Comparison of ENCODE assay signal across 22 cellular contexts in the genomic region with DNA sequence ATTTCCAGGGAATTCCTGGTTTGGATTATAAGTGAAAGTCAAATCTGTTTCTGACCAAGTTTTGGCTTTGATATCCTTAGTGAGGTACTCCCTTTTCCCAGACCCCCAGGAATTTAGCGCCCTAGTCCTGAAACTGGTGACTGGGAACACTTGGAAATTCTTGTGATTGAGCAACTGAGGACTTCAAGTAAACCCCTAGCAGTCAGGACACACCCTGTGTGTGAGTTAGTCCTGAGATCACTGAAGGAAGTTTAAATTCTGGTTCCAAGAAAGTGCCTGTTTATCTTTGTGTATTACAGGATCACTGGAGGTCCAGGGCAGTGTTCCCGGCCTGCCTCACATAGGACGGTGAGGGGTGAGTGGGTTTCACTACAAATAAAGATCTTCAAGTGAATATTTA.
A peak's percentile ranks its signal among the peaks of the same experiment; 100 is the strongest.
DNase-seq lines count a peak whose midpoint lies in the region; ATAC-seq and TF ChIP-seq lines count a peak whose summit lies in the region.
"Had no signal": no experiment of that assay in that cellular context is flagged by ENCODE, and none has a peak within 500 bp of the region (broad histone marks: within the 10 kb centered on the region; RNA-seq: fewer than 3 reads in every experiment).

No MANE protein-coding gene starts in this region.

- intact Hi-C loops in mammary epithelial cell (cut with micrococcal nuclease), result no loop called here

- no peaks in the 10 kb centered on the region for H3K79me2 ChIP-seq in mammary epithelial cell (ENCODE audit: insufficient read depth, low read length)

- no peak overlapping the region for H3K9ac ChIP-seq in mammary epithelial cell (ENCODE audit: insufficient read depth, low read length)

- no peaks in the 10 kb centered on the region for H4K20me1 ChIP-seq in mammary epithelial cell (ENCODE audit: insufficient read depth, low read length)

- peak; percentile 49 for DNase-seq in EH (ENCODE audit: low read depth)
- peak; percentile 53 for DNase-seq in mammary epithelial cell
- DNase-seq in skeletal muscle cell (ENCODE audit: low read depth), result peak; percentile 70
- DNase-seq in stimulated activated CD4-positive, alpha-beta T cell treated with anti-CD3 and anti-CD28 coated beads, Interleukin-12 subunit alpha, Interleukin-12 subunit beta, amount 100 ng/mL, for 4 hours, result no peak
- DNase-seq in globus pallidus (ENCODE audit: low spot score), result no peak
- DNase-seq in NCI-H69 (lab: John Stamatoyannopoulos, UW), result no peak
- DNase-seq: activated CD4-positive, CD25-positive, alpha-beta regulatory T cell treated with anti-CD3 and anti-CD28 coated beads, Interleukin-2, amount 50 U/mL, for 72 hours; activated CD8-positive, alpha-beta memory T cell treated with anti-CD3 and anti-CD28 coated beads, Interleukin-2, amount 10 ng/mL, durations not matched to agents 7 days and 5 days; NCI-H1048; NCI-H524 treated with DMSO at 0.1 percent for 48 hours; OCI-M1; pancreas; stimulated activated CD4-positive, alpha-beta T cell treated with anti-CD3 and anti-CD28 coated beads, Interleukin-4, amount 100 ng/mL, for 4 hours; stimulated activated CD8-positive, alpha-beta memory T cell treated with anti-CD3 and anti-CD28 coated beads, Interleukin-4, amount 100 ng/mL, for 48 hours; T1000 had no signal

- no peak for TF ChIP-seq POLR2A in gastroesophageal sphincter (IDR thresholded peaks at IDR 0.05)

- WGBS in mammary epithelial cell (ENCODE audit: low coverage, missing lambda C conversion rate), result 96% methylated on average over 3 of the region's 3 CpGs
- WGBS in gastroesophageal sphincter (ENCODE audit: low coverage in 1 of 2), 2 donors, result 22 to 39% methylated on average over 2 of the region's 3 CpGs

- ATAC-seq in gastroesophageal sphincter (peak; percentile 83), GM18498 (IDR thresholded peaks at IDR 0.05; ENCODE audit: unreplicated experiment) (no peak)
- ATAC-seq: activated CD8-positive, alpha-beta memory T cell treated with anti-CD3 and anti-CD28 coated beads, Interleukin-2, amount 10 ng/mL, durations not matched to agents 7 days and 5 days; K562; left lobe of liver had no signal

- in situ Hi-C loops in mammary epithelial cell (cut with MboI; ENCODE audit: low sequenced_read_pairs in 2 of 2), result no loop called here

- H3K4me3 ChIP-seq in mammary epithelial cell (replicated peaks in 1 of 3; ENCODE audit: insufficient read depth in 1 of 3, low read depth in 2 of 3, low read length in 3 of 3) (no peak overlapping the region), gastroesophageal sphincter (no peak overlapping the region), skeletal muscle cell (ENCODE audit: low read depth, low read length) (no peak overlapping the region)
- H3K4me3 ChIP-seq: K562, pancreas, skin epidermis, suprapubic skin had no signal

- no TSS peak for BruUV-seq in mammary epithelial cell (replicated peaks; lab: Mats Ljungman, UMichigan)

- peaks cover 2% of the 10 kb centered on the region for H3K9me3 ChIP-seq in mammary epithelial cell (replicated peaks; ENCODE audit: insufficient read depth, low read length)
- peaks cover 0 to 4% (median 0%) of the 10 kb centered on the region in 3 donors for H3K9me3 ChIP-seq in gastroesophageal sphincter
- H3K9me3 ChIP-seq: pancreas, suprapubic skin had no signal

- no peaks in the 10 kb centered on the region for H3K36me3 ChIP-seq in mammary epithelial cell (ENCODE audit: insufficient read depth, low read length)
- H3K36me3 ChIP-seq in gastroesophageal sphincter, result no peaks in the 10 kb centered on the region
- H3K36me3 ChIP-seq: pancreas, suprapubic skin had no signal

- TF ChIP-seq CTCF in mammary epithelial cell (conservative IDR thresholded peaks at IDR 0.05 in 1 of 2, IDR thresholded peaks at IDR 0.05 in 1 of 2; ENCODE audit: extremely low read depth in 1 of 2, insufficient read depth in 1 of 2, low read depth in 1 of 2, low read length in 2 of 2) (no peak), gastroesophageal sphincter (IDR thresholded peaks at IDR 0.05) (no peak)

- dilution Hi-C loops in mammary epithelial cell (cut with HindIII; ENCODE audit: low sequenced_read_pairs), result no loop called here

- TF ChIP-seq EP300 in gastroesophageal sphincter (IDR thresholded peaks at IDR 0.05), result no peak

- H3K27ac ChIP-seq in mammary epithelial cell (ENCODE audit: insufficient read depth, low read depth, low read length) (no peak overlapping the region), gastroesophageal sphincter (peak overlapping the region in 3 of 4 donors; percentile 37 to 58 (median 52))
- H3K27ac ChIP-seq: HL-60, suprapubic skin had no signal

- CTCF ChIA-PET in mammary epithelial cell (lab: Charles Lee; ENCODE audit: low non-redundant PET), result no interaction called here

- H2AFZ ChIP-seq in mammary epithelial cell (ENCODE audit: low read depth, low read length), result peak overlapping the region; percentile 60

- no peaks in the 10 kb centered on the region for H3K27me3 ChIP-seq in mammary epithelial cell (ENCODE audit: insufficient read depth, low read length)
- no peaks in the 10 kb centered on the region for H3K27me3 ChIP-seq in gastroesophageal sphincter
- H3K27me3 ChIP-seq: pancreas, suprapubic skin had no signal

- H3K4me2 ChIP-seq in mammary epithelial cell (ENCODE audit: insufficient read depth, low read depth, low read length), result no peak overlapping the region

- H3K4me1 ChIP-seq in mammary epithelial cell (ENCODE audit: insufficient read depth, low read length) (peaks cover 19% of the 10 kb centered on the region), gastroesophageal sphincter (peaks cover 0 to 6% (median 0%) of the 10 kb centered on the region in 3 donors)
- H3K4me1 ChIP-seq: suprapubic skin had no signal

Comparison
In these comparisons a context has a peak if more than half of its experiments do, and no peak if none do; other contexts are left out.
1. DNase-seq: peak in EH (single experiment), mammary epithelial cell (single experiment) and skeletal muscle cell (single experiment); none in stimulated activated CD4-positive, alpha-beta T cell treated with anti-CD3 and anti-CD28 coated beads, Interleukin-12 subunit alpha, Interleukin-12 subunit beta, amount 100 ng/mL, for 4 hours (single experiment), globus pallidus (single experiment) and NCI-H69 (single experiment).